In genomic region chr21:26962516-26963305, GRCh38 we compare ENCODE assay signal across 19 cellular contexts. TPM values are rescaled to one million over a fixed set of nuclear protein-coding genes. Genes with fewer than 3 reads are reported as not detected.
DNase-seq lines count a peak whose midpoint lies in the region; ATAC-seq and TF ChIP-seq lines count a peak whose summit lies in the region.
"Had no signal": no experiment of that assay in that cellular context is flagged by ENCODE, and none has a peak within 500 bp of the region (broad histone marks: within the 10 kb centered on the region; RNA-seq: fewer than 3 reads in every experiment).

No MANE protein-coding gene starts in this region.

- intact Hi-C loops in heart left ventricle (cut with DNase I), result loop anchor here in 4 of 10 donors (10.0 kb wide), 4 partner anchors 202 to 602 kb away; no protein-coding TSS in a partner anchor
- intact Hi-C loops in vagina (cut with DNase I), result no loop called here

- H3K27ac ChIP-seq in heart left ventricle, result peak overlapping the region in 8 of 12 donors; percentile 22 to 82 (median 66)
- peak overlapping the region in 1 of 2 donors; percentile 79 for H3K27ac ChIP-seq in right atrium auricular region
- peak overlapping the region in 1 of 2 donors; percentile 8 for H3K27ac ChIP-seq in coronary artery
- H3K27ac ChIP-seq in vagina, result peak overlapping the region; percentile 77

- peak overlapping the region in 2 of 3 experiments; percentile 64 to 90 for H3K27ac Mint-ChIP-seq in nephron
- H3K27ac Mint-ChIP-seq in stimulated activated naive CD8-positive, alpha-beta T cell treated with anti-CD3 and anti-CD28 coated beads, Interleukin-15, amount 100 ng/mL, for 72 hours, result no peak overlapping the region
- H3K27ac Mint-ChIP-seq: activated naive CD8-positive, alpha-beta T cell; effector memory CD8-positive, alpha-beta T cell; progenitor cell of endocrine pancreas had no signal

- peaks cover 20% of the 10 kb centered on the region for H3K36me3 Mint-ChIP-seq in nephron (ENCODE audit: low read depth)
- H3K36me3 Mint-ChIP-seq: activated naive CD8-positive, alpha-beta T cell had no signal

- H3K9me3 ChIP-seq in heart left ventricle (no peaks in the 10 kb centered on the region), right atrium auricular region (no peaks in the 10 kb centered on the region), vagina (no peaks in the 10 kb centered on the region)
- H3K9me3 ChIP-seq: testis had no signal

- H3K4me3 Mint-ChIP-seq in nephron, result peak overlapping the region; percentile 66 to 93 (median 93)
- H3K4me3 Mint-ChIP-seq in stimulated activated naive CD8-positive, alpha-beta T cell treated with anti-CD3 and anti-CD28 coated beads, Interleukin-15, amount 100 ng/mL, for 72 hours, result no peak overlapping the region
- H3K4me3 Mint-ChIP-seq: activated naive CD8-positive, alpha-beta T cell; effector memory CD8-positive, alpha-beta T cell had no signal

- H3K27me3 ChIP-seq in heart left ventricle (peaks cover 0 to 42% (median 7%) of the 10 kb centered on the region in 9 donors), right atrium auricular region (no peaks in the 10 kb centered on the region), vagina (no peaks in the 10 kb centered on the region)
- H3K27me3 ChIP-seq: testis had no signal

- H3K9me3 Mint-ChIP-seq in nephron, result no peaks in the 10 kb centered on the region
- no peaks in the 10 kb centered on the region for H3K9me3 Mint-ChIP-seq in stimulated activated naive CD8-positive, alpha-beta T cell treated with anti-CD3 and anti-CD28 coated beads, Interleukin-15, amount 100 ng/mL, for 72 hours

- peaks cover 25% of the 10 kb centered on the region for H3K4me1 Mint-ChIP-seq in nephron
- H3K4me1 Mint-ChIP-seq in stimulated activated naive CD8-positive, alpha-beta T cell treated with anti-CD3 and anti-CD28 coated beads, Interleukin-15, amount 100 ng/mL, for 72 hours, result peaks cover 12% of the 10 kb centered on the region

- no peaks in the 10 kb centered on the region for H3K36me3 ChIP-seq in heart left ventricle
- H3K36me3 ChIP-seq in right atrium auricular region, result no peaks in the 10 kb centered on the region
- H3K36me3 ChIP-seq in vagina, result no peaks in the 10 kb centered on the region

- H3K4me3 ChIP-seq in heart left ventricle (peak overlapping the region in 8 of 12 donors; percentile 19 to 74 (median 64)), right atrium auricular region (peak overlapping the region in 1 of 2 donors; percentile 7), coronary artery (peak overlapping the region; percentile 40), vagina (peak overlapping the region; percentile 3 to 64)
- H3K4me3 ChIP-seq: testis had no signal

- WGBS in heart left ventricle, 4 donors, result 73 to 89% (median 82%) methylated on average over 5 of the region's 5 CpGs

- TF ChIP-seq CTCF in heart left ventricle (IDR thresholded peaks at IDR 0.05) (no peak), right atrium auricular region (IDR thresholded peaks at IDR 0.05) (no peak), coronary artery (IDR thresholded peaks at IDR 0.05) (no peak), nephron (IDR thresholded peaks at IDR 0.05; ENCODE audit: unreplicated experiment in 3 of 3) (no peak), vagina (IDR thresholded peaks at IDR 0.05) (no peak)

- H3K4me1 ChIP-seq in heart left ventricle (peaks cover 0 to 40% (median 15%) of the 10 kb centered on the region in 12 donors), right atrium auricular region (peaks cover 0 to 24% of the 10 kb centered on the region in 2 donors), vagina (peaks cover 25% of the 10 kb centered on the region)

- peaks cover 14% of the 10 kb centered on the region for H3K27me3 Mint-ChIP-seq in nephron (ENCODE audit: low read depth)
- H3K27me3 Mint-ChIP-seq in stimulated activated naive CD8-positive, alpha-beta T cell treated with anti-CD3 and anti-CD28 coated beads, Interleukin-15, amount 100 ng/mL, for 72 hours, result peaks cover 41% of the 10 kb centered on the region

- ATAC-seq in heart left ventricle, result no peak
- ATAC-seq in stimulated activated naive CD8-positive, alpha-beta T cell treated with anti-CD3 and anti-CD28 coated beads, Interleukin-15, amount 100 ng/mL, for 72 hours, result no peak
- ATAC-seq in HG02763 (IDR thresholded peaks at IDR 0.05; ENCODE audit: unreplicated experiment), result no peak
- ATAC-seq: effector memory CD8-positive, alpha-beta T cell; left colon had no signal

- TF ChIP-seq POLR2A in heart left ventricle (IDR thresholded peaks at IDR 0.05) (no peak), vagina (IDR thresholded peaks at IDR 0.05) (no peak)

- DNase-seq in heart left ventricle (no peak), right atrium auricular region (ENCODE audit: low spot score) (no peak), coronary artery (ENCODE audit: low spot score) (no peak), vagina (ENCODE audit: extremely low spot score in 2 of 2) (no peak), NCI-H446 treated with DMSO at 0.1 percent for 48 hours (lab: John Stamatoyannopoulos, UW) (no peak)
- no peak for DNase-seq in stimulated activated naive CD8-positive, alpha-beta T cell treated with anti-CD3 and anti-CD28 coated beads, Interleukin-15, amount 100 ng/mL, for 72 hours
- DNase-seq: activated CD4-positive, alpha-beta T cell treated with anti-CD3 and anti-CD28 coated beads for 48 hours; activated T-cell treated with anti-CD3 and anti-CD28 coated beads for 4 hours; caudate nucleus; effector memory CD8-positive, alpha-beta T cell; hippocampal formation; left colon; NCI-H2029; NCI-H774; testis had no signal

RNA-seq across cellular contexts. Expression of gene ADAMTS5, which starts 4.2 kb away (rescaled TPM):
- 10 to 100 TPM in 3 of 9 donors, 1 to 10 TPM in 5, under 1 TPM in 1; 0.98 to 22.7 (median 3.6) TPM for total RNA-seq in heart left ventricle
- 1 to 10 TPM; 1.3 to 2.7 TPM for polyA plus RNA-seq in heart left ventricle
- 10 to 100 TPM in 1 of 2 donors, 1 to 10 TPM in 1; 6.1 to 10.9 TPM for total RNA-seq in right atrium auricular region
- 20.4 TPM for total RNA-seq in vagina

Comparison
In these comparisons a context has a peak if more than half of its experiments do, and no peak if none do; other contexts are left out.
1. H3K27ac Mint-ChIP-seq: peak in nephron (2 of 3); none in stimulated activated naive CD8-positive, alpha-beta T cell treated with anti-CD3 and anti-CD28 coated beads, Interleukin-15, amount 100 ng/mL, for 72 hours (0 of 2).
2. H3K4me3 Mint-ChIP-seq: peak in nephron (3 of 3); none in stimulated activated naive CD8-positive, alpha-beta T cell treated with anti-CD3 and anti-CD28 coated beads, Interleukin-15, amount 100 ng/mL, for 72 hours (0 of 2).